ENCODE assay signal across 12 cellular contexts in the genomic region with DNA sequence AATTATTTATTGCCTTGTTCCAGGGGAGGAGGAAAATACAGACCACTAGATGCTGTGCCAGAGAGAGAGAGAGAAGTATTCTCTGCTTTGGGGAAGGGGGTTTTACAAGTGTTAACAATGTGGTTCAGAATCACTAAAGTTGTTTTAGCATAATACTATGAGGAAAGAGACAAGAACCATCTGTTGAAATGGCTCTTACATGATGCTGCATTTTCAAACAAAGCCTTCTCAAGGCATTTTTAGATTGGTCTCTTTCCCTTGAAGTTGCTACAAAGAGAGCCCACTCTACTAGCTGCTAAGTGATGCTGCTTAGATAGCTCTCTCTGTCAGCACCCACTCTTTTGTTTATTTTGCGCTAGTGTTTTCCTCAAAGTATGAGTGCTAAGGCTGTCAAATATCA.
DNase-seq lines count a peak whose midpoint lies in the region; ATAC-seq, FAIRE-seq and TF ChIP-seq lines count a peak whose summit lies in the region.
"Had no signal": no experiment of that assay in that cellular context is flagged by ENCODE, and none has a peak within 500 bp of the region (broad histone marks: within the 10 kb centered on the region; RNA-seq: fewer than 3 reads in every experiment).

No MANE protein-coding gene starts in this region.

- H3K4me3 ChIP-seq in RWPE2 (ENCODE audit: severe bottlenecking) (no peak overlapping the region), endothelial cell of umbilical vein (replicated peaks in 1 of 3; ENCODE audit: insufficient read depth in 1 of 3, low read depth in 1 of 3, low read length in 3 of 3) (no peak overlapping the region), thyroid gland (replicated peaks in 1 of 3) (no peak overlapping the region)

- no peak for DNase-seq in RWPE2 (ENCODE audit: low spot score)
- peak; percentile 57 for DNase-seq in endothelial cell of umbilical vein (ENCODE audit: low read depth, low spot score)
- no peak for DNase-seq in mesothelial cell of epicardium (ENCODE audit: low spot score in 2 of 2, unreplicated experiment in 2 of 2)
- no peak for DNase-seq in thyroid gland
- DNase-seq in NCI-H748 (lab: John Stamatoyannopoulos, UW; ENCODE audit: unreplicated experiment): no peak
- no peak for DNase-seq in RPMI8226
- DNase-seq in activated CD8-positive, alpha-beta T cell treated with anti-CD3 and anti-CD28 coated beads for 36 hours: no peak
- DNase-seq: activated T-cell treated with anti-CD3 and anti-CD28 coated beads, Interleukin-2, amount 50 U/mL, for 48 hours; effector memory CD4-positive, alpha-beta T cell; T-helper 2 cell had no signal

- H3K79me2 ChIP-seq in endothelial cell of umbilical vein (ENCODE audit: control insufficient read depth, insufficient read depth, low read length): peaks cover 2% of the 10 kb centered on the region

- intact Hi-C loops in endothelial cell of umbilical vein (cut with micrococcal nuclease): loop anchor here (5.0 to 10.0 kb wide), 4 partner anchors 123 to 1363 kb away; no protein-coding TSS in a partner anchor
- intact Hi-C loops in thyroid gland (cut with DNase I): loop anchor here (5.0 kb wide), 1 partner anchor 285 kb away; no protein-coding TSS in a partner anchor
- intact Hi-C loops in activated CD8-positive, alpha-beta T cell treated with anti-CD3 and anti-CD28 coated beads for 36 hours (cut with micrococcal nuclease): loop anchor here (10.0 kb wide), 1 partner anchor 283 kb away; no protein-coding TSS in a partner anchor

- no peaks in the 10 kb centered on the region for H3K9me1 ChIP-seq in endothelial cell of umbilical vein (replicated peaks; ENCODE audit: control insufficient read depth, extremely low read depth, insufficient read depth, low read length)

- H3K4me1 ChIP-seq in RWPE2 (ENCODE audit: insufficient read depth, poor library complexity, severe bottlenecking) (peaks cover 26% of the 10 kb centered on the region), endothelial cell of umbilical vein (ENCODE audit: control insufficient read depth, extremely low read depth, insufficient read depth, low read length) (peaks cover 27% of the 10 kb centered on the region), thyroid gland (peaks cover 22 to 39% of the 10 kb centered on the region in 2 donors)

- H3K36me3 ChIP-seq in RWPE2 (ENCODE audit: low read depth) (peaks cover 9% of the 10 kb centered on the region), endothelial cell of umbilical vein (ENCODE audit: control insufficient read depth in 2 of 2, extremely low read depth in 1 of 2, insufficient read depth in 2 of 2, low read length in 2 of 2) (no peaks in the 10 kb centered on the region), thyroid gland (no peaks in the 10 kb centered on the region)

- H4K20me1 ChIP-seq in endothelial cell of umbilical vein (replicated peaks; ENCODE audit: control insufficient read depth, extremely low read depth, insufficient read depth, low read length): no peaks in the 10 kb centered on the region

- CTCF ChIA-PET in endothelial cell of umbilical vein (lab: Charles Lee): interaction anchor here (0.8 to 3.7 kb wide), 29 partner anchors 13 to 1366 kb away, joined by 3 to 40 read pairs (median 5); no protein-coding TSS in a partner anchor
- CTCF ChIA-PET in activated CD8-positive, alpha-beta T cell treated with anti-CD3 and anti-CD28 coated beads for 36 hours (lab: Charles Lee): interaction anchor here (0.7 kb wide), 1 partner anchor 223 kb away, joined by 3 read pairs; no protein-coding TSS in a partner anchor

- no peaks in the 10 kb centered on the region for H3K27me3 Mint-ChIP-seq in mesothelial cell of epicardium (ENCODE audit: low read depth)
- no peaks in the 10 kb centered on the region for H3K27me3 Mint-ChIP-seq in activated CD8-positive, alpha-beta T cell treated with anti-CD3 and anti-CD28 coated beads for 36 hours

- H3K9me3 ChIP-seq in RWPE2 (ENCODE audit: severe bottlenecking) (no peaks in the 10 kb centered on the region), endothelial cell of umbilical vein (replicated peaks; ENCODE audit: control insufficient read depth, insufficient read depth, low read length) (no peaks in the 10 kb centered on the region), thyroid gland (no peaks in the 10 kb centered on the region)

- H3K9ac ChIP-seq in endothelial cell of umbilical vein (replicated peaks; ENCODE audit: extremely low read depth, insufficient read depth, low read length): peak overlapping the region; percentile 80

- WGBS in thyroid gland, 2 donors: 57 to 60% methylated on average over 1 of the region's 1 CpG

- H3K9me3 Mint-ChIP-seq in mesothelial cell of epicardium: no peaks in the 10 kb centered on the region
- no peaks in the 10 kb centered on the region for H3K9me3 Mint-ChIP-seq in activated CD8-positive, alpha-beta T cell treated with anti-CD3 and anti-CD28 coated beads for 36 hours
- H3K9me3 Mint-ChIP-seq: IgD-negative memory B cell had no signal

- FAIRE-seq in endothelial cell of umbilical vein (lab: Jason Lieb, UNC): no peak

- no peak; the same call in 2 of the 3 replicates for ATAC-seq in RWPE2 (ENCODE audit: low read depth)
- no peak for ATAC-seq in GM19467 (IDR thresholded peaks at IDR 0.05; ENCODE audit: unreplicated experiment)
- ATAC-seq in activated CD8-positive, alpha-beta T cell treated with anti-CD3 and anti-CD28 coated beads for 36 hours: no peak

- peak overlapping the region; percentile 89 for H3K4me2 ChIP-seq in endothelial cell of umbilical vein (ENCODE audit: insufficient read depth, low read length)

- no peak for TF ChIP-seq CTCF in RWPE2 (IDR thresholded peaks at IDR 0.05; ENCODE audit: poor library complexity, severe bottlenecking)
- TF ChIP-seq CTCF in endothelial cell of umbilical vein (IDR thresholded peaks at IDR 0.05; ENCODE audit: extremely low read depth in 1 of 2, insufficient read depth in 1 of 2, low read depth in 1 of 2, low read length in 2 of 2): no peak
- TF ChIP-seq CTCF in mesothelial cell of epicardium (IDR thresholded peaks at IDR 0.05; ENCODE audit: unreplicated experiment): no peak
- TF ChIP-seq CTCF in thyroid gland (IDR thresholded peaks at IDR 0.05): peak in 1 of 6 experiments; percentile 2
- TF ChIP-seq CTCF in activated CD8-positive, alpha-beta T cell treated with anti-CD3 and anti-CD28 coated beads for 36 hours (IDR thresholded peaks at IDR 0.05): no peak

- H2AFZ ChIP-seq in endothelial cell of umbilical vein (ENCODE audit: low read depth, low read length): peak overlapping the region; percentile 33

- BruUV-seq in endothelial cell of umbilical vein (replicated peaks; lab: Mats Ljungman, UMichigan): no TSS peak

- dilution Hi-C loops in endothelial cell of umbilical vein (cut with MboI; ENCODE audit: extremely low pct_ligation_motif_present, low sequenced_read_pairs): no loop called here

- POLR2A ChIA-PET in endothelial cell of umbilical vein (lab: Charles Lee): interaction anchor here (0.6 to 0.7 kb wide), 2 partner anchors 59 to 255 kb away, joined by 3 to 8 read pairs; a partner anchor contains a TSS
- POLR2A ChIA-PET in activated CD8-positive, alpha-beta T cell treated with anti-CD3 and anti-CD28 coated beads for 36 hours (lab: Charles Lee): no interaction called here

- peaks cover 16% of the 10 kb centered on the region for H3K36me3 Mint-ChIP-seq in mesothelial cell of epicardium
- H3K36me3 Mint-ChIP-seq in activated CD8-positive, alpha-beta T cell treated with anti-CD3 and anti-CD28 coated beads for 36 hours (ENCODE audit: low read depth): no peaks in the 10 kb centered on the region
- H3K36me3 Mint-ChIP-seq: IgD-negative memory B cell had no signal

- H3K27ac Mint-ChIP-seq in mesothelial cell of epicardium: peak overlapping the region; percentile 98
- no peak overlapping the region for H3K27ac Mint-ChIP-seq in activated CD8-positive, alpha-beta T cell treated with anti-CD3 and anti-CD28 coated beads for 36 hours
- H3K27ac Mint-ChIP-seq: IgD-negative memory B cell had no signal

- H3K27ac ChIP-seq in RWPE2 (ENCODE audit: poor library complexity, severe bottlenecking) (peak overlapping the region; percentile 98), endothelial cell of umbilical vein (ENCODE audit: insufficient read depth, low read depth, low read length) (peak overlapping the region; percentile 93), thyroid gland (peak overlapping the region; percentile 58 to 70 (median 67))

- no peak overlapping the region for H3K4me3 Mint-ChIP-seq in mesothelial cell of epicardium
- H3K4me3 Mint-ChIP-seq in activated CD8-positive, alpha-beta T cell treated with anti-CD3 and anti-CD28 coated beads for 36 hours: no peak overlapping the region
- H3K4me3 Mint-ChIP-seq: IgD-negative memory B cell had no signal

- H3K27me3 ChIP-seq in RWPE2 (ENCODE audit: insufficient read depth, poor library complexity, severe bottlenecking) (no peaks in the 10 kb centered on the region), endothelial cell of umbilical vein (ENCODE audit: control insufficient read depth in 2 of 2, insufficient read depth in 2 of 2, low read length in 2 of 2) (no peaks in the 10 kb centered on the region), thyroid gland (no peaks in the 10 kb centered on the region)

- peaks cover 45% of the 10 kb centered on the region for H3K4me1 Mint-ChIP-seq in mesothelial cell of epicardium
- H3K4me1 Mint-ChIP-seq in activated CD8-positive, alpha-beta T cell treated with anti-CD3 and anti-CD28 coated beads for 36 hours (ENCODE audit: low read depth): peaks cover 5% of the 10 kb centered on the region
- H3K4me1 Mint-ChIP-seq: IgD-negative memory B cell had no signal

- TF ChIP-seq POLR2A in endothelial cell of umbilical vein (IDR thresholded peaks at IDR 0.05; ENCODE audit: low read depth, low read length) (no peak), thyroid gland (IDR thresholded peaks at IDR 0.05) (no peak)

TF ChIP-seq in endothelial cell of umbilical vein, 7 proteins besides CTCF, POLR2A, EP300 and RAD21:
- TF ChIP-seq MYC (IDR thresholded peaks at IDR 0.05; ENCODE audit: low read depth, low read length): no peak
- no peak for TF ChIP-seq POLR2AphosphoS5 (IDR thresholded peaks at IDR 0.05; ENCODE audit: insufficient read depth, low read depth, low read length)
- TF ChIP-seq GATA2 (IDR thresholded peaks at IDR 0.05; ENCODE audit: insufficient read depth, insufficient read length, low read depth, low read length): no peak
- no peak for TF ChIP-seq JUN (IDR thresholded peaks at IDR 0.05; ENCODE audit: borderline replicate concordance, insufficient read depth, insufficient read length, low read depth)
- TF ChIP-seq EZH2 (IDR thresholded peaks at IDR 0.05; ENCODE audit: borderline replicate concordance, low read depth, low read length, severe bottlenecking): no peak
- TF ChIP-seq, protein P1, sequence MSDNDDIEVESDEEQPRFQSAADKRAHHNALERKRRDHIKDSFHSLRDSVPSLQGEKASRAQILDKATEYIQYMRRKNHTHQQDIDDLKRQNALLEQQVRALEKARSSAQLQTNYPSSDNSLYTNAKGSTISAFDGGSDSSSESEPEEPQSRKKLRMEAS (IDR thresholded peaks at IDR 0.05; ENCODE audit: insufficient read depth, insufficient read length): no peak
- no peak for TF ChIP-seq FOS (IDR thresholded peaks at IDR 0.05; ENCODE audit: borderline replicate concordance, insufficient read depth, low read length)
